In genomic region chr1:151065089-151065645, GRCh38 we compare ENCODE assay signal across 18 cellular contexts.
"Had no signal": no experiment of that assay in that cellular context is flagged by ENCODE, and none has a peak within 500 bp of the region (broad histone marks: within the 10 kb centered on the region; RNA-seq: fewer than 3 reads in every experiment).

No MANE protein-coding gene starts in this region.

- H3K27ac Mint-ChIP-seq: activated B cell treated with CpG ODN at 0.5 μM for 24 hours; activated CD4-positive, alpha-beta T cell treated with anti-CD3 and anti-CD28 coated beads, Interleukin-2, amount 10 ng/mL, durations not matched to agents 24 days and 14 days; activated naive CD4-positive, alpha-beta T cell treated with anti-CD3 and anti-CD28 coated beads for 36 hours; activated T-helper 17 cell treated with anti-CD3 and anti-CD28 coated beads, Interleukin-2, amount 50 U/mL, for 72 hours; dendritic cell treated with granulocyte-macrophage colony-stimulating factor and Interleukin-4, amounts not matched to agents 40 ng/mL and 50 ng/mL, for 4 days; T-helper 17 cell had no signal

- H3K4me3 Mint-ChIP-seq: activated B cell treated with CpG ODN at 0.5 μM for 24 hours; activated CD4-positive, alpha-beta T cell treated with anti-CD3 and anti-CD28 coated beads, Interleukin-2, amount 10 ng/mL, durations not matched to agents 24 days and 14 days; activated naive CD4-positive, alpha-beta T cell treated with anti-CD3 and anti-CD28 coated beads for 36 hours; activated T-helper 17 cell treated with anti-CD3 and anti-CD28 coated beads, Interleukin-2, amount 50 U/mL, for 72 hours; dendritic cell treated with granulocyte-macrophage colony-stimulating factor and Interleukin-4, amounts not matched to agents 40 ng/mL and 50 ng/mL, for 4 days; natural killer cell treated with Interleukin-12 subunit alpha and Interleukin-12 subunit beta and Interleukin-15 and Interleukin-18, amount 100 ng/mL, for 72 hours; T-helper 17 cell had no signal

- H3K9me3 Mint-ChIP-seq: activated B cell treated with CpG ODN at 0.5 μM for 24 hours; activated CD4-positive, alpha-beta T cell treated with anti-CD3 and anti-CD28 coated beads, Interleukin-2, amount 10 ng/mL, durations not matched to agents 24 days and 14 days; activated naive CD4-positive, alpha-beta T cell treated with anti-CD3 and anti-CD28 coated beads for 36 hours; activated T-helper 17 cell treated with anti-CD3 and anti-CD28 coated beads, Interleukin-2, amount 50 U/mL, for 72 hours; dendritic cell treated with granulocyte-macrophage colony-stimulating factor and Interleukin-4, amounts not matched to agents 40 ng/mL and 50 ng/mL, for 4 days; natural killer cell treated with Interleukin-12 subunit alpha and Interleukin-12 subunit beta and Interleukin-15 and Interleukin-18, amount 100 ng/mL, for 72 hours had no signal

- FAIRE-seq: endometrium, urothelium cell line had no signal

- H3K79me2 ChIP-seq: parathyroid adenoma had no signal

- H3K36me3 Mint-ChIP-seq: natural killer cell treated with Interleukin-12 subunit alpha and Interleukin-12 subunit beta and Interleukin-15 and Interleukin-18, amount 100 ng/mL, for 72 hours had no signal

- H3K4me3 ChIP-seq: adrenal gland, body of pancreas, esophagus muscularis mucosa, skin epidermis, thyroid gland had no signal

- H3K27me3 ChIP-seq: adrenal gland, body of pancreas, esophagus muscularis mucosa, thyroid gland had no signal

- H3K27ac ChIP-seq: adrenal gland, body of pancreas, esophagus muscularis mucosa, parathyroid adenoma, thyroid gland had no signal

- H3K9ac ChIP-seq: parathyroid adenoma had no signal

- H2AFZ ChIP-seq: parathyroid adenoma had no signal

- ATAC-seq: activated T-helper 17 cell treated with anti-CD3 and anti-CD28 coated beads, Interleukin-2, amount 50 U/mL, for 72 hours; body of pancreas; left colon; natural killer cell treated with Interleukin-12 subunit alpha and Interleukin-12 subunit beta and Interleukin-15 and Interleukin-18, amount 100 ng/mL, for 72 hours; T-helper 17 cell had no signal

- H3K36me3 ChIP-seq: adrenal gland, esophagus muscularis mucosa, thyroid gland had no signal

- H3K9me3 ChIP-seq: adrenal gland, body of pancreas, esophagus muscularis mucosa, thyroid gland had no signal

- H3K27me3 Mint-ChIP-seq: activated B cell treated with CpG ODN at 0.5 μM for 24 hours; activated CD4-positive, alpha-beta T cell treated with anti-CD3 and anti-CD28 coated beads, Interleukin-2, amount 10 ng/mL, durations not matched to agents 24 days and 14 days; activated T-helper 17 cell treated with anti-CD3 and anti-CD28 coated beads, Interleukin-2, amount 50 U/mL, for 72 hours; dendritic cell treated with granulocyte-macrophage colony-stimulating factor and Interleukin-4, amounts not matched to agents 40 ng/mL and 50 ng/mL, for 4 days; natural killer cell treated with Interleukin-12 subunit alpha and Interleukin-12 subunit beta and Interleukin-15 and Interleukin-18, amount 100 ng/mL, for 72 hours; T-helper 17 cell had no signal

- DNase-seq: activated B cell treated with CpG ODN at 0.5 μM for 24 hours; activated CD4-positive, alpha-beta T cell treated with anti-CD3 and anti-CD28 coated beads, Interleukin-2, amount 10 ng/mL, durations not matched to agents 24 days and 14 days; activated naive CD4-positive, alpha-beta T cell treated with anti-CD3 and anti-CD28 coated beads for 36 hours; activated T-cell treated with anti-CD3 and anti-CD28 coated beads for 4 hours; adrenal gland; body of pancreas; left colon; mammary epithelial cell; T-helper 17 cell; thyroid gland had no signal
